ENCODE assay signal across 22 cellular contexts in the genomic region with DNA sequence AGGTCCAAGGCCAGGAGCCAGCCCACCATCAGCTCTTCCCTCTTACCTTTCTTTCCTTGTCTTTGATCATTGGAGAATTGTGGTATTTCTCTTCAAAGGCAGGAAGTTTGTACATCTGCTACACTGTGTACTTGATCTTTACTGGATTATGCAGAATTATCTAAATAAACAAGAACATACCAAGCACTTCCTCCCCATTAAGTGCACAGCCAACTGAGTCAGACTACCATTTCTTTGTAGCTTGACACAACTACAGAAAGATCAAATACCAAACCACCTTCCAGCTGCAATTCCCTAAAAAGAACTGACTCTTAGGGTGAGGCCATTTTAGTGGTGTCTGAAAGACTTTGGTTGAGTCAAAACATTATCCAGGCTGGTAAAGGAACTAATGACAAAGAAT.
DNase-seq lines count a peak whose midpoint lies in the region; ATAC-seq, FAIRE-seq and TF ChIP-seq lines count a peak whose summit lies in the region.
"Had no signal": no experiment of that assay in that cellular context is flagged by ENCODE, and none has a peak within 500 bp of the region (broad histone marks: within the 10 kb centered on the region; RNA-seq: fewer than 3 reads in every experiment).

No MANE protein-coding gene starts in this region.

- no peak overlapping the region for H2BK15ac ChIP-seq in mesenchymal stem cell (ENCODE audit: low read depth, poor library complexity, severe bottlenecking)

- H3F3A ChIP-seq in PC-3 (ENCODE audit: low read length, unreplicated experiment), result peaks cover 3% of the 10 kb centered on the region
- H3F3A ChIP-seq in MM.1S (ENCODE audit: insufficient read depth, low read length), result no peaks in the 10 kb centered on the region

- no peak overlapping the region for H2BK120ac ChIP-seq in mesenchymal stem cell (ENCODE audit: low read depth, low read length)

- H3K4me2 ChIP-seq in PC-3 (ENCODE audit: low read length) (peak overlapping the region; percentile 22), endothelial cell of umbilical vein (ENCODE audit: insufficient read depth, low read length) (peak overlapping the region; percentile 22), mesenchymal stem cell (ENCODE audit: low read length, poor library complexity, severe bottlenecking) (no peak overlapping the region), MM.1S (ENCODE audit: low read depth, low read length) (no peak overlapping the region), Karpas-422 (ENCODE audit: low read depth, low read length, poor library complexity, severe bottlenecking) (no peak overlapping the region)

- no peak overlapping the region for H3K14ac ChIP-seq in mesenchymal stem cell (ENCODE audit: low read length in 2 of 2)

- TF ChIP-seq POLR2A in endothelial cell of umbilical vein (IDR thresholded peaks at IDR 0.05; ENCODE audit: low read depth, low read length), result no peak

- BruUV-seq in PC-3 (replicated peaks; lab: Mats Ljungman, UMichigan) (no TSS peak), endothelial cell of umbilical vein (replicated peaks; lab: Mats Ljungman, UMichigan) (no TSS peak)

- no peaks in the 10 kb centered on the region for H3K9me1 ChIP-seq in endothelial cell of umbilical vein (replicated peaks; ENCODE audit: control insufficient read depth, extremely low read depth, insufficient read depth, low read length)

- H2BK5ac ChIP-seq in mesenchymal stem cell (ENCODE audit: low read depth, low read length, poor library complexity, severe bottlenecking), result no peak overlapping the region

- intact Hi-C loops in PC-3 (cut with micrococcal nuclease) (no loop called here), endothelial cell of umbilical vein (cut with micrococcal nuclease) (no loop called here), posterior vena cava (cut with DNase I) (no loop called here)

- H3K79me2 ChIP-seq in PC-3 (ENCODE audit: low read length) (no peaks in the 10 kb centered on the region), endothelial cell of umbilical vein (ENCODE audit: control insufficient read depth, insufficient read depth, low read length) (no peaks in the 10 kb centered on the region), MM.1S (ENCODE audit: low read length) (no peaks in the 10 kb centered on the region), Karpas-422 (ENCODE audit: low read length) (no peaks in the 10 kb centered on the region)

- H3K36me3 ChIP-seq in PC-3 (ENCODE audit: low read depth, low read length) (no peaks in the 10 kb centered on the region), endothelial cell of umbilical vein (ENCODE audit: control insufficient read depth in 2 of 2, extremely low read depth in 1 of 2, insufficient read depth in 2 of 2, low read length in 2 of 2) (no peaks in the 10 kb centered on the region), mesenchymal stem cell (ENCODE audit: control insufficient read depth in 1 of 2, insufficient read depth in 2 of 2, low read depth in 1 of 2, low read length in 2 of 2) (no peaks in the 10 kb centered on the region), MM.1S (replicated peaks; ENCODE audit: insufficient read depth, low read length) (no peaks in the 10 kb centered on the region), Karpas-422 (ENCODE audit: insufficient read depth, low read length) (no peaks in the 10 kb centered on the region)
- H3K36me3 ChIP-seq: adrenal gland, pancreas, sigmoid colon had no signal

- H3K27ac ChIP-seq in PC-3 (ENCODE audit: low read length) (no peak overlapping the region; the same call in 1 of the 2 replicates), endothelial cell of umbilical vein (ENCODE audit: insufficient read depth, low read depth, low read length) (peak overlapping the region; percentile 26), mesenchymal stem cell (ENCODE audit: low read length, poor library complexity, severe bottlenecking) (peak overlapping the region; percentile 50), MM.1S (ENCODE audit: low read length) (no peak overlapping the region), Karpas-422 (ENCODE audit: low read length) (no peak overlapping the region)
- H3K27ac ChIP-seq: adrenal gland, pancreas, sigmoid colon had no signal

- POLR2A ChIA-PET in PC-3 (lab: Charles Lee; ENCODE audit: unreplicated experiment) (no interaction called here), endothelial cell of umbilical vein (lab: Charles Lee) (no interaction called here)

- H4K91ac ChIP-seq in mesenchymal stem cell (ENCODE audit: low read length), result no peak overlapping the region

- H3K18ac ChIP-seq in mesenchymal stem cell (ENCODE audit: low read depth in 1 of 2, low read length in 2 of 2), result no peak overlapping the region

- ATAC-seq in PC-3, result peak; percentile 90
- ATAC-seq: pancreas; stimulated activated naive CD8-positive, alpha-beta T cell treated with anti-CD3 and anti-CD28 coated beads, Interleukin-15, amount 100 ng/mL, for 72 hours had no signal

- H3K9me3 ChIP-seq in PC-3 (ENCODE audit: low read length), result no peaks in the 10 kb centered on the region
- no peaks in the 10 kb centered on the region for H3K9me3 ChIP-seq in endothelial cell of umbilical vein (replicated peaks; ENCODE audit: control insufficient read depth, insufficient read depth, low read length)
- H3K9me3 ChIP-seq in mesenchymal stem cell (ENCODE audit: control insufficient read depth, low read length), result no peaks in the 10 kb centered on the region
- no peaks in the 10 kb centered on the region for H3K9me3 ChIP-seq in MM.1S (replicated peaks; ENCODE audit: insufficient read depth, low read length)
- H3K9me3 ChIP-seq in Karpas-422 (ENCODE audit: low read length), result peaks cover 3% of the 10 kb centered on the region; the same call in 1 of the 2 replicates
- H3K9me3 ChIP-seq: adrenal gland, pancreas, sigmoid colon had no signal

- DNase-seq in Daoy (ENCODE audit: low read depth), result peak; percentile 11
- DNase-seq in PC-3, result peak; percentile 78
- DNase-seq in endothelial cell of umbilical vein (ENCODE audit: low read depth, low spot score), result peak; percentile 31
- peak; percentile 44 for DNase-seq in mesenchymal stem cell
- DNase-seq in posterior vena cava (ENCODE audit: low spot score), result no peak
- DNase-seq in NCI-H226, result no peak
- no peak for DNase-seq in MM.1S
- no peak for DNase-seq in Karpas-422
- DNase-seq: adrenal gland; CD4-positive, CD25-positive, alpha-beta regulatory T cell; cerebellar nuclear complex; naive B cell; NCI-H1105; NCI-H2107; NCI-H526; pancreas; SHP77 treated with DMSO at 0.1 percent for 48 hours; sigmoid colon; stimulated activated CD4-positive, alpha-beta T cell treated with anti-CD3 and anti-CD28 coated beads, Interleukin-2, amount 100 ng/mL, for 24 hours; stimulated activated naive CD8-positive, alpha-beta T cell treated with anti-CD3 and anti-CD28 coated beads, Interleukin-15, amount 100 ng/mL, for 72 hours; T-helper 2 cell had no signal

- H2AK5ac ChIP-seq in mesenchymal stem cell (ENCODE audit: low read length, severe bottlenecking), result no peak overlapping the region

- H3K23ac ChIP-seq in mesenchymal stem cell (ENCODE audit: low read length in 2 of 2), result no peak overlapping the region

- no peak overlapping the region for H3K4me3 ChIP-seq in PC-3 (ENCODE audit: low read length)
- H3K4me3 ChIP-seq in endothelial cell of umbilical vein (replicated peaks in 1 of 3; ENCODE audit: insufficient read depth in 1 of 3, low read depth in 1 of 3, low read length in 3 of 3), result no peak overlapping the region
- H3K4me3 ChIP-seq in mesenchymal stem cell (ENCODE audit: insufficient read depth in 1 of 2, low read depth in 1 of 2, low read length in 2 of 2), result no peak overlapping the region
- H3K4me3 ChIP-seq in MM.1S (ENCODE audit: low read length), result no peak overlapping the region
- no peak overlapping the region for H3K4me3 ChIP-seq in Karpas-422 (ENCODE audit: low read length)
- H3K4me3 ChIP-seq: adrenal gland, pancreas, sigmoid colon had no signal

- H3K4ac ChIP-seq in mesenchymal stem cell (ENCODE audit: low read depth in 1 of 2, low read length in 2 of 2), result no peak overlapping the region

- CTCF ChIA-PET in PC-3 (lab: Charles Lee), result no interaction called here
- CTCF ChIA-PET in endothelial cell of umbilical vein (lab: Charles Lee), result interaction anchor here (0.8 to 1.4 kb wide), 5 partner anchors 9 to 1166 kb away, joined by 3 to 4 read pairs (median 4); no protein-coding TSS in a partner anchor

- no peak overlapping the region for H2AFZ ChIP-seq in PC-3 (ENCODE audit: low read length)
- peak overlapping the region; percentile 73 for H2AFZ ChIP-seq in endothelial cell of umbilical vein (ENCODE audit: low read depth, low read length)
- no peak overlapping the region for H2AFZ ChIP-seq in mesenchymal stem cell (ENCODE audit: low read depth, low read length)
- H2AFZ ChIP-seq in MM.1S (ENCODE audit: low read length), result no peak overlapping the region
- H2AFZ ChIP-seq in Karpas-422 (ENCODE audit: low read length), result no peak overlapping the region

- FAIRE-seq in endothelial cell of umbilical vein (lab: Jason Lieb, UNC), result no peak
- FAIRE-seq: GM19239, pancreas had no signal

- H2BK12ac ChIP-seq in mesenchymal stem cell (ENCODE audit: low read length in 2 of 2), result no peak overlapping the region

- H3K27me3 ChIP-seq in PC-3 (ENCODE audit: low read length) (no peaks in the 10 kb centered on the region), endothelial cell of umbilical vein (ENCODE audit: control insufficient read depth in 2 of 2, insufficient read depth in 2 of 2, low read length in 2 of 2) (no peaks in the 10 kb centered on the region), mesenchymal stem cell (ENCODE audit: control insufficient read depth in 1 of 2, insufficient read depth in 1 of 2, low read length in 2 of 2) (no peaks in the 10 kb centered on the region), MM.1S (replicated peaks; ENCODE audit: insufficient read depth, low read length) (no peaks in the 10 kb centered on the region), Karpas-422 (ENCODE audit: low read length) (no peaks in the 10 kb centered on the region)
- H3K27me3 ChIP-seq: adrenal gland, pancreas, sigmoid colon had no signal

- dilution Hi-C loops in endothelial cell of umbilical vein (cut with MboI; ENCODE audit: extremely low pct_ligation_motif_present, low sequenced_read_pairs), result no loop called here

- H3K9me2 ChIP-seq in PC-3 (replicated peaks; ENCODE audit: low read length), result no peaks in the 10 kb centered on the region
- H3K9me2 ChIP-seq in MM.1S (replicated peaks; ENCODE audit: insufficient read depth, low read length), result no peaks in the 10 kb centered on the region
- H3K9me2 ChIP-seq in Karpas-422 (replicated peaks; ENCODE audit: insufficient read depth, low read length), result 0 out of 2 replicates have a peak, but pooled peaks cover 3% of the 10 kb centered on the region

- H4K20me1 ChIP-seq in PC-3 (ENCODE audit: low read length) (no peaks in the 10 kb centered on the region), endothelial cell of umbilical vein (replicated peaks; ENCODE audit: control insufficient read depth, extremely low read depth, insufficient read depth, low read length) (no peaks in the 10 kb centered on the region), MM.1S (ENCODE audit: insufficient read depth, low read length) (no peaks in the 10 kb centered on the region), Karpas-422 (ENCODE audit: insufficient read depth, low read depth, low read length) (no peaks in the 10 kb centered on the region)

- no peak overlapping the region for H4K8ac ChIP-seq in mesenchymal stem cell (ENCODE audit: low read length)

- no peak for TF ChIP-seq CTCF in PC-3 (conservative IDR thresholded peaks at IDR 0.05; ENCODE audit: low read depth, low read length)
- no peak for TF ChIP-seq CTCF in endothelial cell of umbilical vein (IDR thresholded peaks at IDR 0.05; ENCODE audit: extremely low read depth in 1 of 2, insufficient read depth in 1 of 2, low read depth in 1 of 2, low read length in 2 of 2)
- TF ChIP-seq CTCF in MM.1S (IDR thresholded peaks at IDR 0.05; ENCODE audit: low read length), result no peak

- no peaks in the 10 kb centered on the region for H3K79me1 ChIP-seq in mesenchymal stem cell (replicated peaks; ENCODE audit: low read length, poor library complexity, severe bottlenecking)

- no peak overlapping the region for H3K9ac ChIP-seq in PC-3 (ENCODE audit: low read length)
- H3K9ac ChIP-seq in endothelial cell of umbilical vein (replicated peaks; ENCODE audit: extremely low read depth, insufficient read depth, low read length), result no peak overlapping the region
- no peak overlapping the region for H3K9ac ChIP-seq in mesenchymal stem cell (ENCODE audit: low read length)
- H3K9ac ChIP-seq in MM.1S (ENCODE audit: low read length), result no peak overlapping the region
- no peak overlapping the region for H3K9ac ChIP-seq in Karpas-422 (ENCODE audit: low read length)

- H3K4me1 ChIP-seq in PC-3 (ENCODE audit: insufficient read depth, low read length) (peaks cover 26% of the 10 kb centered on the region), endothelial cell of umbilical vein (ENCODE audit: control insufficient read depth, extremely low read depth, insufficient read depth, low read length) (peaks cover 14% of the 10 kb centered on the region), mesenchymal stem cell (ENCODE audit: control insufficient read depth, insufficient read depth, low read depth, low read length) (peaks cover 2% of the 10 kb centered on the region), MM.1S (ENCODE audit: low read length) (no peaks in the 10 kb centered on the region), Karpas-422 (ENCODE audit: low read length) (no peaks in the 10 kb centered on the region)
- H3K4me1 ChIP-seq: adrenal gland, pancreas had no signal

Comparison
In these comparisons a context has a peak if more than half of its experiments do, and no peak if none do; other contexts are left out.
1. DNase-seq: peak in Daoy (single experiment), PC-3 (single experiment), endothelial cell of umbilical vein (single experiment) and mesenchymal stem cell (single experiment); none in posterior vena cava (single experiment), NCI-H226 (single experiment), MM.1S (single experiment) and Karpas-422 (single experiment).
2. H3K27ac ChIP-seq: peak in endothelial cell of umbilical vein (single experiment) and mesenchymal stem cell (single experiment); none in PC-3 (single experiment), MM.1S (single experiment) and Karpas-422 (single experiment).
3. H3K4me2 ChIP-seq: peak in PC-3 (single experiment) and endothelial cell of umbilical vein (single experiment); none in mesenchymal stem cell (single experiment), MM.1S (single experiment) and Karpas-422 (single experiment).